In the genomic region with DNA sequence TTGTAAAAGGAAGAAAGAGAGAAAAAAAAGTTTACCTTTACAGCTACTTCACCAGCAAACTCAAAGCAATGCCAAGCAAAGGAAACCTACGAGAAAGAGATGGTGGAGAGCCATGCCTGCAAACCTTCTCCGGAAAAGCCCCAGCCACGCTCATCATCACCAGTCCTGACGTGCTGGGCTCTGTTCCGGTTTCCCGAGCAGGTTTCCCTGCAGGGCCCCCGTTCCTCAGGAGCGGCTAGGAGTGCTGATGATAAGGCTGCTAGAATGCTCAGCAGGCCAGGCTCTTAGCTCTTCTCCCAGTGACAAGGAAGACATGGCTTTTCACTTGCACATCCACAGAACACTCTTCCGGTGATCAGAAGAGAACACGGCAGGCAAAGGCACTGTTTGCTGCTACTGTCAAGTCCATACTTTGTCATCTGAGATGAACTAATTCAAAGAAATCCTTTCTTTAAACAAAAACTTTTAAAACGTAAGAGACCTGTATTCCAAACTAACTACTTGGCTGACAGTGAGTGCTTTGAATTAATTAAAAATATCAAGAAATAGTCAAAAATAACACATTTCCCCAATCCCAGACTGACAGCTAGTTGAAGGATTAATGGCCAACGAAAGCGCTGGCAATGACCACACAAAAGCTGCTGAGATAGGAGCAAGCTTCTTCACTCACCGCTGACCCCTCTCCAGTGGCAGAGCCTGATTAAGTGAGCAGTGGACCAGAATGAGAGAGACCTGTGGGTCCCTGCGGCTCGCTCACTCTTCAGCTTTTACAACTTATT, we compare ENCODE assay signal across 1 cellular context.
A peak's percentile ranks its signal among the peaks of the same experiment; 100 is the strongest.
TF ChIP-seq lines count a peak whose summit lies in the region.

No MANE protein-coding gene starts in this region.

TF ChIP-seq in K562, 482 proteins besides CTCF, POLR2A, EP300 and RAD21:
- TF ChIP-seq SREBF2 (CRISPR knock-in tag; IDR thresholded peaks at IDR 0.05) (no peak), CHD4 (IDR thresholded peaks at IDR 0.05; ENCODE audit: insufficient read depth, insufficient replicate concordance, low read depth, low read length, poor library complexity, severe bottlenecking) (no peak), MEIS2 (IDR thresholded peaks at IDR 0.05; ENCODE audit: partially characterized antibody) (peak; percentile 52)
- TF ChIP-seq, protein P1, sequence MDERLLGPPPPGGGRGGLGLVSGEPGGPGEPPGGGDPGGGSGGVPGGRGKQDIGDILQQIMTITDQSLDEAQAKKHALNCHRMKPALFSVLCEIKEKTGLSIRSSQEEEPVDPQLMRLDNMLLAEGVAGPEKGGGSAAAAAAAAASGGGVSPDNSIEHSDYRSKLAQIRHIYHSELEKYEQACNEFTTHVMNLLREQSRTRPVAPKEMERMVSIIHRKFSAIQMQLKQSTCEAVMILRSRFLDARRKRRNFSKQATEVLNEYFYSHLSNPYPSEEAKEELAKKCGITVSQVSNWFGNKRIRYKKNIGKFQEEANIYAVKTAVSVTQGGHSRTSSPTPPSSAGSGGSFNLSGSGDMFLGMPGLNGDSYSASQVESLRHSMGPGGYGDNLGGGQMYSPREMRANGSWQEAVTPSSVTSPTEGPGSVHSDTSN (CRISPR knock-in tag; IDR thresholded peaks at IDR 0.05; ENCODE audit: low read depth): no peak
- TF ChIP-seq, protein P1 (tag; conservative IDR thresholded peaks at IDR 0.05; ENCODE audit: low read depth): peak; percentile 63
- TF ChIP-seq, protein P2, sequence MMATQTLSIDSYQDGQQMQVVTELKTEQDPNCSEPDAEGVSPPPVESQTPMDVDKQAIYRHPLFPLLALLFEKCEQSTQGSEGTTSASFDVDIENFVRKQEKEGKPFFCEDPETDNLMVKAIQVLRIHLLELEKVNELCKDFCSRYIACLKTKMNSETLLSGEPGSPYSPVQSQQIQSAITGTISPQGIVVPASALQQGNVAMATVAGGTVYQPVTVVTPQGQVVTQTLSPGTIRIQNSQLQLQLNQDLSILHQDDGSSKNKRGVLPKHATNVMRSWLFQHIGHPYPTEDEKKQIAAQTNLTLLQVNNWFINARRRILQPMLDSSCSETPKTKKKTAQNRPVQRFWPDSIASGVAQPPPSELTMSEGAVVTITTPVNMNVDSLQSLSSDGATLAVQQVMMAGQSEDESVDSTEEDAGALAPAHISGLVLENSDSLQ (IDR thresholded peaks at IDR 0.05): peak; percentile 26; the same call in 1 of the 2 replicates
TF ChIP-seq in K562: peak in this region for 3.
